In the genomic region with DNA sequence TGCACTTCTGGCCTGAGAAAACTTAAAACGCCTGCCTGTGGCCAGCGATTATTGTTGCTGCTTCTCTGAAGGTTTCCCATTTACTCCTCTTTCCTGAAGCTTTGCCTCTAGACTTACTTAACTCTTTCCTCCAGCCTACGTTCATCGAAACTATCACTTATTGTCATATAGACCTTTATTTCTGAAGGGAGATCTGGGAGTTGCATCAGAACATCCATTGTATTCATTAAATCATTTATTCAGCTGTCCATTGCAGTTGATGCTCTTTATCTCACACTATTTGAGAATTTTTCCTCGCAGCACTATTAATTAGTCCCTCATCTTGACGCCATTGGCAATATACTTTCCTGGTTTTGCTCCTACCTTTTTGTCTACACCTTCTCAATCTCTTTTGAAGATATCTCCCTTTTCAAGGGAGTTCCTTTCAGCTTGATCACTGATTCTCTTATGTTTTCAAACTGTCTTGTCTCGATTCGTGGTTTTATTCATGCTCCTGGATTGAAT, we compare ENCODE assay signal across 8 cellular contexts. TPM values are rescaled to one million over a fixed set of nuclear protein-coding genes. Genes with fewer than 3 reads are reported as not detected.
DNase-seq lines count a peak whose midpoint lies in the region; ATAC-seq, FAIRE-seq and TF ChIP-seq lines count a peak whose summit lies in the region.

No MANE protein-coding gene starts in this region.

- no peak for DNase-seq in GM12891 (ENCODE audit: insufficient read length, low spot score)
- no peak for DNase-seq in foreskin fibroblast
- no peak for DNase-seq in skeletal muscle cell (ENCODE audit: low read depth)
- no peak for DNase-seq in effector CD4-positive, alpha-beta T cell
- no peak for DNase-seq in COR-L47 (lab: John Stamatoyannopoulos, UW)

- TF ChIP-seq POLR2A in GM12891 (IDR thresholded peaks at IDR 0.05; ENCODE audit: low read depth, low read length) = no peak

- peak overlapping the region; percentile 83 for H3K27ac ChIP-seq in VCaP

- FAIRE-seq in GM12891 (lab: Jason Lieb, UNC) = peak; percentile 35

- TF ChIP-seq CTCF in VCaP (conservative IDR thresholded peaks at IDR 0.05) (no peak), foreskin fibroblast (IDR thresholded peaks at IDR 0.05; ENCODE audit: low read depth, low read length) (no peak)

- ATAC-seq in GM21737 (IDR thresholded peaks at IDR 0.05; ENCODE audit: unreplicated experiment) = no peak
- no peak for ATAC-seq in HG03565 (IDR thresholded peaks at IDR 0.05; ENCODE audit: unreplicated experiment)

- H3K4me3 ChIP-seq in foreskin fibroblast (ENCODE audit: low read depth in 1 of 2, low read length in 2 of 2) = peak overlapping the region; percentile 76 to 88
- peak overlapping the region; percentile 94 for H3K4me3 ChIP-seq in skeletal muscle cell (ENCODE audit: low read depth, low read length)

TF ChIP-seq in GM12891, 5 proteins besides CTCF, POLR2A, EP300 and RAD21:
- TF ChIP-seq POLR2AphosphoS5 (IDR thresholded peaks at IDR 0.05; ENCODE audit: low read depth, low read length) = no peak
- TF ChIP-seq POU2F2 (IDR thresholded peaks at IDR 0.05; ENCODE audit: low read depth, low read length) = no peak
- no peak for TF ChIP-seq SPI1 (IDR thresholded peaks at IDR 0.05; ENCODE audit: low read depth, low read length)
- no peak for TF ChIP-seq TAF1 (IDR thresholded peaks at IDR 0.05; ENCODE audit: low read depth, low read length)
- TF ChIP-seq PAX5 (IDR thresholded peaks at IDR 0.05; ENCODE audit: insufficient read depth, low read length, severe bottlenecking) = no peak
TF ChIP-seq in GM12891: peak in this region for 0.

RNA-seq across cellular contexts. Expression of a gene that starts 0.7 kb away (rescaled TPM):
- 6.9 TPM for polyA plus RNA-seq in GM12891 (2012; ENCODE audit: low read depth, missing spikeins)
